28 cellular contexts compared by ENCODE assay signal in genomic region chr3:45914362-45915077, GRCh38. TPM values are rescaled to one million over a fixed set of nuclear protein-coding genes. Genes with fewer than 3 reads are reported as not detected.
A peak's percentile ranks its signal among the peaks of the same experiment; 100 is the strongest.
DNase-seq lines count a peak whose midpoint lies in the region; ATAC-seq, FAIRE-seq and TF ChIP-seq lines count a peak whose summit lies in the region.
"Had no signal": no experiment of that assay in that cellular context is flagged by ENCODE, and none has a peak within 500 bp of the region (broad histone marks: within the 10 kb centered on the region; RNA-seq: fewer than 3 reads in every experiment).

No MANE protein-coding gene starts in this region.

- H3K79me2 ChIP-seq in astrocyte (ENCODE audit: insufficient read depth, low read length) = no peaks in the 10 kb centered on the region

- no peak overlapping the region for H3K9ac ChIP-seq in astrocyte (ENCODE audit: low read length)
- H3K9ac ChIP-seq in neuronal stem cell (ENCODE audit: low read depth, low read length, poor library complexity) = no peak overlapping the region
- H3K9ac ChIP-seq: KMS-11 had no signal

- no peak overlapping the region for H3K27ac ChIP-seq in CD4-positive, alpha-beta memory T cell (ENCODE audit: low read depth, low read length)
- H3K27ac ChIP-seq in astrocyte (ENCODE audit: low read depth, low read length) (no peak overlapping the region), neuronal stem cell (replicated peaks; ENCODE audit: low read length) (no peak overlapping the region), thyroid gland (no peak overlapping the region)
- H3K27ac ChIP-seq: C4-2B, KMS-11, SK-N-MC had no signal

- no peak overlapping the region for H2BK15ac ChIP-seq in neuronal stem cell (ENCODE audit: low read length)

- no peak overlapping the region for H4K8ac ChIP-seq in neuronal stem cell (ENCODE audit: low read depth, low read length)

- intact Hi-C loops in CD4-positive, alpha-beta memory T cell (cut with micrococcal nuclease) = loop anchor here (5.0 to 10.0 kb wide), 3 partner anchors 72 to 320 kb away; partner anchors contain the start of genes LIMD1, LZTFL1 and SLC6A20
- intact Hi-C loops in thyroid gland (cut with DNase I) = no loop called here

- H3K4me1 ChIP-seq in CD4-positive, alpha-beta memory T cell (ENCODE audit: insufficient read depth, low read length) = peaks cover 48% of the 10 kb centered on the region
- H3K4me1 ChIP-seq in astrocyte (ENCODE audit: insufficient read depth, low read length) = peaks cover 13% of the 10 kb centered on the region
- H3K4me1 ChIP-seq in neuronal stem cell (ENCODE audit: control insufficient read depth in 2 of 2, insufficient read depth in 1 of 2, low read depth in 1 of 2, low read length in 2 of 2) = peaks cover 9 to 10% of the 10 kb centered on the region in 2 donors
- peaks cover 0 to 9% of the 10 kb centered on the region in 2 donors for H3K4me1 ChIP-seq in thyroid gland

- no peaks in the 10 kb centered on the region for H3K36me3 ChIP-seq in CD4-positive, alpha-beta memory T cell (ENCODE audit: insufficient read depth, low read length)
- no peaks in the 10 kb centered on the region for H3K36me3 ChIP-seq in astrocyte (ENCODE audit: insufficient read depth, low read length)
- peaks cover 0 to 5% of the 10 kb centered on the region in 2 donors for H3K36me3 ChIP-seq in neuronal stem cell (replicated peaks in 1 of 2; ENCODE audit: control insufficient read depth in 2 of 2, insufficient read depth in 2 of 2, low read length in 2 of 2)
- H3K36me3 ChIP-seq in thyroid gland = peaks cover 9 to 11% of the 10 kb centered on the region in 2 donors

- no peak overlapping the region for H4K91ac ChIP-seq in neuronal stem cell (ENCODE audit: low read depth, low read length, poor library complexity)

- TF ChIP-seq POLR2A in thyroid gland (IDR thresholded peaks at IDR 0.05) = no peak

- H2AK5ac ChIP-seq in neuronal stem cell (ENCODE audit: low read depth, low read length) = peak overlapping the region; percentile 1

- H3K14ac ChIP-seq in neuronal stem cell (ENCODE audit: low read length) = no peak overlapping the region

- no peak overlapping the region for H3K4me3 ChIP-seq in CD4-positive, alpha-beta memory T cell (ENCODE audit: low read length in 2 of 2)
- H3K4me3 ChIP-seq in astrocyte (ENCODE audit: insufficient read depth, low read depth, low read length) (no peak overlapping the region), neuronal stem cell (ENCODE audit: low read length in 2 of 2) (no peak overlapping the region), thyroid gland (replicated peaks in 1 of 3) (no peak overlapping the region)
- H3K4me3 ChIP-seq: SK-N-MC had no signal

- no peak overlapping the region for H3K18ac ChIP-seq in neuronal stem cell (ENCODE audit: low read length)

- H2BK5ac ChIP-seq in neuronal stem cell (ENCODE audit: low read length) = no peak overlapping the region

- peak; percentile 53 for FAIRE-seq in GM19239 (lab: Jason Lieb, UNC)
- no peak for FAIRE-seq in astrocyte (lab: Jason Lieb, UNC)
- FAIRE-seq: keratinocyte had no signal

- no peak overlapping the region for H2BK12ac ChIP-seq in neuronal stem cell (ENCODE audit: low read length)

- WGBS in neuronal stem cell (ENCODE audit: extremely low coverage in 2 of 2, insufficient read length in 2 of 2, insufficient replicate concordance in 1 of 2), 2 donors = no CpG with 5 or more reads among the region's 8 CpGs
- 89 to 90% methylated on average over 8 of the region's 8 CpGs for WGBS in thyroid gland, 2 donors

- peak overlapping the region in 6 of 8 donors; percentile 10 to 88 (median 64) for H3K4me3 Mint-ChIP-seq in CD4-positive, alpha-beta memory T cell
- H3K4me3 Mint-ChIP-seq in astrocyte (ENCODE audit: unreplicated experiment) = peak overlapping the region; percentile 45
- H3K4me3 Mint-ChIP-seq: brain, H9, mesothelial cell of epicardium had no signal

- peak overlapping the region in 6 of 7 donors; percentile 10 to 94 (median 72) for H3K27ac Mint-ChIP-seq in CD4-positive, alpha-beta memory T cell
- no peak overlapping the region for H3K27ac Mint-ChIP-seq in astrocyte (ENCODE audit: unreplicated experiment)
- H3K27ac Mint-ChIP-seq: mesothelial cell of epicardium, type B pancreatic cell had no signal

- no peaks in the 10 kb centered on the region for H3K27me3 ChIP-seq in CD4-positive, alpha-beta memory T cell (ENCODE audit: insufficient read depth, low read length)
- H3K27me3 ChIP-seq in astrocyte (ENCODE audit: insufficient read depth, low read length) (no peaks in the 10 kb centered on the region), neuronal stem cell (ENCODE audit: control insufficient read depth in 3 of 3, insufficient read depth in 3 of 3, low read depth in 1 of 3, low read length in 3 of 3) (no peaks in the 10 kb centered on the region), thyroid gland (no peaks in the 10 kb centered on the region)

- no peak overlapping the region for H3K4ac ChIP-seq in neuronal stem cell (ENCODE audit: low read length)

- TF ChIP-seq CTCF in astrocyte (IDR thresholded peaks at IDR 0.05; ENCODE audit: insufficient read depth, low read depth, low read length) = no peak
- no peak for TF ChIP-seq CTCF in thyroid gland (IDR thresholded peaks at IDR 0.05)

- H3K79me1 ChIP-seq in neuronal stem cell (ENCODE audit: low read depth, low read length) = no peaks in the 10 kb centered on the region

- H3K27me3 Mint-ChIP-seq in CD4-positive, alpha-beta memory T cell = no peaks in the 10 kb centered on the region
- peaks cover 10% of the 10 kb centered on the region for H3K27me3 Mint-ChIP-seq in astrocyte (ENCODE audit: low read depth, unreplicated experiment)
- H3K27me3 Mint-ChIP-seq: brain, naive B cell, type B pancreatic cell had no signal

- peaks cover 25 to 71% (median 42%) of the 10 kb centered on the region in 4 donors for H3K4me1 Mint-ChIP-seq in CD4-positive, alpha-beta memory T cell
- H3K4me1 Mint-ChIP-seq in astrocyte (ENCODE audit: low read depth, unreplicated experiment) = peaks cover 22% of the 10 kb centered on the region

- H3K36me3 Mint-ChIP-seq in CD4-positive, alpha-beta memory T cell = peaks cover 17 to 23% of the 10 kb centered on the region in 2 donors
- H3K36me3 Mint-ChIP-seq in astrocyte (ENCODE audit: low read depth, unreplicated experiment) = peaks cover 10% of the 10 kb centered on the region
- H3K36me3 Mint-ChIP-seq: brain, mesothelial cell of epicardium had no signal

- DNase-seq in CD4-positive, alpha-beta memory T cell = no peak
- DNase-seq in GM19239 (ENCODE audit: insufficient read length, low spot score) (no peak), astrocyte (ENCODE audit: low read depth) (no peak), neuronal stem cell (ENCODE audit: low spot score) (no peak), GM19238 (ENCODE audit: insufficient read length, low spot score) (no peak), thyroid gland (no peak)
- DNase-seq: activated naive CD4-positive, alpha-beta T cell treated with Interleukin-2 at 50 U/mL for 16 hours; H9; naive B cell; NCI-H446; NCI-H774; stimulated activated CD4-positive, alpha-beta T cell treated with anti-CD3 and anti-CD28 coated beads, Interleukin-2, amount 100 ng/mL, for 24 hours had no signal

- H3K23ac ChIP-seq in neuronal stem cell (ENCODE audit: low read depth, low read length, poor library complexity) = no peak overlapping the region

- no peak overlapping the region for H3K4me2 ChIP-seq in astrocyte (ENCODE audit: low read length)
- H3K4me2 ChIP-seq in neuronal stem cell (ENCODE audit: insufficient read depth, low read length, poor library complexity, severe bottlenecking) = no peak overlapping the region

- CTCF ChIA-PET in CD4-positive, alpha-beta memory T cell (lab: Charles Lee; ENCODE audit: partially characterized antibody) = interaction anchor here (1.4 kb wide), 1 partner anchor 258 kb away, joined by 4 read pairs; no protein-coding TSS in a partner anchor

- H2BK120ac ChIP-seq in neuronal stem cell (ENCODE audit: low read depth, low read length) = no peak overlapping the region

- no peaks in the 10 kb centered on the region for H4K20me1 ChIP-seq in astrocyte (ENCODE audit: insufficient read depth, low read length)

- no peak for ATAC-seq in HG02759 (IDR thresholded peaks at IDR 0.05; ENCODE audit: unreplicated experiment)
- ATAC-seq: activated CD8-positive, alpha-beta T cell treated with anti-CD3 and anti-CD28 coated beads for 36 hours had no signal

- POLR2A ChIA-PET in CD4-positive, alpha-beta memory T cell (lab: Charles Lee; ENCODE audit: partially characterized antibody) = interaction anchor here (1.3 kb wide), 2 partner anchors 10 to 65 kb away, joined by 3 to 6 read pairs; no protein-coding TSS in a partner anchor

- H3K9me3 Mint-ChIP-seq in CD4-positive, alpha-beta memory T cell = no peaks in the 10 kb centered on the region
- peaks cover 5% of the 10 kb centered on the region for H3K9me3 Mint-ChIP-seq in astrocyte (ENCODE audit: unreplicated experiment)
- H3K9me3 Mint-ChIP-seq: activated CD8-positive, alpha-beta T cell treated with anti-CD3 and anti-CD28 coated beads for 36 hours; H9; mesothelial cell of epicardium; naive B cell; T-helper 1 cell treated with Interleukin-12 subunit alpha and Interleukin-12 subunit beta and Interleukin-4 antibody, amounts not matched to agents 30 μg/mL and 1 μg/mL, for 36 hours; type B pancreatic cell had no signal

- H3K9me3 ChIP-seq in CD4-positive, alpha-beta memory T cell (ENCODE audit: control insufficient read depth in 1 of 2, low read length in 2 of 2) = no peaks in the 10 kb centered on the region
- no peaks in the 10 kb centered on the region for H3K9me3 ChIP-seq in astrocyte (ENCODE audit: insufficient read depth, low read depth, low read length)
- no peaks in the 10 kb centered on the region for H3K9me3 ChIP-seq in neuronal stem cell (replicated peaks in 1 of 2; ENCODE audit: control insufficient read depth in 2 of 2, insufficient read depth in 1 of 2, low read depth in 1 of 2, low read length in 2 of 2)
- H3K9me3 ChIP-seq in thyroid gland = no peaks in the 10 kb centered on the region

- H2AFZ ChIP-seq in astrocyte (ENCODE audit: low read depth, low read length) = no peak overlapping the region
- no peak overlapping the region for H2AFZ ChIP-seq in neuronal stem cell (ENCODE audit: low read length)

RNA-seq across cellular contexts. Expression of gene CCR9, which starts 28.2 kb away (rescaled TPM):
- 1 to 10 TPM; 4.0 to 4.5 TPM for total RNA-seq in CD4-positive, alpha-beta memory T cell
- 1 to 10 TPM; 3.9 to 4.4 TPM for polyA plus RNA-seq in CD4-positive, alpha-beta memory T cell
- not detected in 2 replicates for total RNA-seq in astrocyte
- not detected for polyA plus RNA-seq in neuronal stem cell (2013, experiment 1 of 2)
- polyA plus RNA-seq in neuronal stem cell (2013, experiment 2 of 2) = not detected
- total RNA-seq in thyroid gland = not detected
- total RNA-seq: chondrocyte, H9, HT1080, mesothelial cell of epicardium, osteoblast, RPMI7951 had no signal
- polyA plus RNA-seq: keratinocyte, liver had no signal

RNA-seq across cellular contexts. Expression of gene CXCR6, which starts 28.7 kb away (rescaled TPM):
- total RNA-seq in CD4-positive, alpha-beta memory T cell = 1 to 10 TPM; 8.6 to 9.6 TPM
- 10 to 100 TPM in 1 of 2 donors, 1 to 10 TPM in 1; 6.1 to 13.6 TPM for polyA plus RNA-seq in CD4-positive, alpha-beta memory T cell
- total RNA-seq in astrocyte = not detected in 2 replicates
- not detected for polyA plus RNA-seq in neuronal stem cell (2013, experiment 1 of 2)
- polyA plus RNA-seq in neuronal stem cell (2013, experiment 2 of 2) = not detected
- 1 to 10 TPM; 2.1 to 4.4 (median 3.4) TPM for total RNA-seq in thyroid gland
- total RNA-seq: chondrocyte, epithelial cell of proximal tubule, H9, HT1080, mesothelial cell of epicardium, osteoblast, RPMI7951 had no signal
- polyA plus RNA-seq: keratinocyte had no signal
